Comparison of ENCODE assay signal across 8 cellular contexts in the genomic region with DNA sequence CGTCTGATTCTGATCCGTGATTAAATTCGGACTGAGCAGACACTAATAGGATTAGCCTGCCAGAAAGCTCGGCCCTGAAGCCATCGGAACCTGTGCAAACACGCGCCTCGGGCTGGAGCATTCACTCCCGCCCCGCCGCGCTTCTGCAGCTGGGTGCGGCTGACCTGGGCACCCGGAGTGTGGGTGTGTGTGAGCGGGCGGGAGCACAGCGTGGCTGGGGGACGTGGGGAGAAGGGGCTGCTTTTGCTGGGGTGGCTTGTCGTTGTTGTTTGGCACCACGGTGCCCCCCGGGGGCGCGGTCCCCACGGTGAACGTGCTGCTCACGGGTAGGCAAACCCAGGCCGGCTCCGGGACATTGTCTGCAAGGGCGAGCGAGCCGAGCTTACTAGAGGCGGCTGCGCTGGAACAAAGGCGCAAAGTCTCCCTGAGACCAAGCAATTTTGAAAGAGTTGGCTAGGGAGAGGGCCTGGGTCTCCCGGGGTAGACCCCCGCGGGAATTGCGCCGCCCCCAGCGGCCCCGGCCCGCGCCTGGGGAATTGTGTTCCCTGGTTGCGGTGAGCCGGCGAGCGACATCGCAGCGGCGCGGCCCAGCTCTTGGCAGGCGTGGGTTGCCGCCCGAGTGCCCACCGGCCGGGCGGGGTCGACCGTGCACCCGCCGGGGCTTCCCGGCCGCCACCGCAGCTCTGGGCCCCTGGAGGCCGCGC. TPM values are rescaled to one million over a fixed set of nuclear protein-coding genes. Genes with fewer than 3 reads are reported as not detected.
DNase-seq lines count a peak whose midpoint lies in the region; ATAC-seq, FAIRE-seq and TF ChIP-seq lines count a peak whose summit lies in the region.

No MANE protein-coding gene starts in this region.

- TF ChIP-seq CTCF in DND-41 (IDR thresholded peaks at IDR 0.05; ENCODE audit: borderline replicate concordance, extremely low read depth, low read length, poor library complexity, severe bottlenecking), result no peak
- no peak for TF ChIP-seq CTCF in brain (conservative IDR thresholded peaks at IDR 0.05)

- H3K4me3 ChIP-seq in DND-41 (ENCODE audit: low read depth in 1 of 2, low read length in 2 of 2) (peak overlapping the region; percentile 14 to 81; a peak in 3 of 4 replicates), small intestine (ENCODE audit: low read depth in 1 of 2, low read length in 2 of 2) (peak overlapping the region in 1 of 2 donors; percentile 62)

- no peaks in the 10 kb centered on the region for H3K36me3 Mint-ChIP-seq in brain

- H3K9ac ChIP-seq in DND-41 (ENCODE audit: low read depth, low read length), result peak overlapping the region; percentile 60; the same call in 1 of the 2 replicates

- H3K4me1 Mint-ChIP-seq in brain, result peaks cover 12% of the 10 kb centered on the region

- peaks cover 15% of the 10 kb centered on the region for H3K27me3 Mint-ChIP-seq in brain

- DNase-seq in DND-41 (peak; percentile 40), NCI-H69 (lab: John Stamatoyannopoulos, UW) (peak; percentile 19), iris pigment epithelial cell (ENCODE audit: low read depth) (peak; percentile 34), small intestine (peak; percentile 28), NCI-H2107 (lab: John Stamatoyannopoulos, UW) (no peak)

- peak overlapping the region in 4 of 5 experiments; percentile 28 to 86 (median 58) for H3K27ac Mint-ChIP-seq in brain

- peak overlapping the region; percentile 79 to 86 (median 81) for H3K4me3 Mint-ChIP-seq in brain

- no peak for FAIRE-seq in small intestine (lab: Jason Lieb, UNC)

- WGBS in small intestine, 3 donors, result 0 to 46% (median 9%) methylated on average over 45 to 66 of the region's 66 CpGs

- peaks cover 40% of the 10 kb centered on the region for H3K4me1 ChIP-seq in DND-41 (ENCODE audit: insufficient read depth, low read length)
- H3K4me1 ChIP-seq in small intestine (ENCODE audit: control insufficient read depth in 2 of 2, insufficient read depth in 1 of 2, low read depth in 1 of 2, low read length in 1 of 2), result no peaks in the 10 kb centered on the region

- H3K27ac ChIP-seq in DND-41 (ENCODE audit: low read length) (no peak overlapping the region), small intestine (ENCODE audit: low read depth in 1 of 2, low read length in 1 of 2) (no peak overlapping the region)

- peak overlapping the region; percentile 49; the same call in 1 of the 2 replicates for H2AFZ ChIP-seq in DND-41 (ENCODE audit: low read depth, low read length)

- no peaks in the 10 kb centered on the region for H3K36me3 ChIP-seq in DND-41 (ENCODE audit: insufficient read depth, low read length)
- no peaks in the 10 kb centered on the region for H3K36me3 ChIP-seq in small intestine (ENCODE audit: control insufficient read depth in 2 of 2, insufficient read depth in 2 of 2, low read length in 2 of 2)

- H3K4me2 ChIP-seq in DND-41 (ENCODE audit: insufficient read depth, low read length), result peak overlapping the region; percentile 95

- H3K9me3 ChIP-seq in DND-41 (ENCODE audit: insufficient read depth, low read length, severe bottlenecking) (no peaks in the 10 kb centered on the region), small intestine (ENCODE audit: control insufficient read depth, low read depth) (no peaks in the 10 kb centered on the region)

- no peaks in the 10 kb centered on the region for H3K79me2 ChIP-seq in DND-41 (ENCODE audit: insufficient read depth, low read length)

- H4K20me1 ChIP-seq in DND-41 (ENCODE audit: insufficient read depth, low read length), result no peaks in the 10 kb centered on the region

- peaks cover 0 to 13% (median 3%) of the 10 kb centered on the region in 5 experiments for H3K9me3 Mint-ChIP-seq in brain

- ATAC-seq in DND-41 (ENCODE audit: insufficient read depth, low read depth), result peak; percentile 32
- ATAC-seq in HG02870 (IDR thresholded peaks at IDR 0.05; ENCODE audit: unreplicated experiment), result no peak
- ATAC-seq in HG03095 (IDR thresholded peaks at IDR 0.05; ENCODE audit: unreplicated experiment), result no peak

- H3K27me3 ChIP-seq in DND-41 (ENCODE audit: insufficient read depth, low read length, poor library complexity) (peaks cover 48% of the 10 kb centered on the region), small intestine (ENCODE audit: control insufficient read depth in 2 of 2, insufficient read depth in 2 of 2, low read length in 2 of 2) (peaks cover 0 to 3% of the 10 kb centered on the region in 2 donors)

RNA-seq across cellular contexts. Expression of a gene that starts 1.4 kb away (rescaled TPM):
- polyA plus RNA-seq in brain (ENCODE audit: insufficient read depth, low read depth, low replicate concordance), result 3.4 TPM
- 1 to 10 TPM in 1 of 3 donors, under 1 TPM in 1, not detected in 1; 0.81 to 1.4 TPM for polyA plus RNA-seq in small intestine
